20 cellular contexts compared by ENCODE assay signal in genomic region chr9:83327323-83327722, GRCh38.
DNase-seq lines count a peak whose midpoint lies in the region; ATAC-seq, FAIRE-seq and TF ChIP-seq lines count a peak whose summit lies in the region.
"Had no signal": no experiment of that assay in that cellular context is flagged by ENCODE, and none has a peak within 500 bp of the region (broad histone marks: within the 10 kb centered on the region; RNA-seq: fewer than 3 reads in every experiment).

No MANE protein-coding gene starts in this region.

- H3K9ac ChIP-seq in SK-N-SH: no peak overlapping the region

- TF ChIP-seq EP300 in SK-N-SH (IDR thresholded peaks at IDR 0.05; ENCODE audit: borderline replicate concordance in 1 of 2, low read depth in 1 of 2, low read length in 1 of 2): no peak

- peaks cover 4% of the 10 kb centered on the region for H3K9me3 Mint-ChIP-seq in activated CD4-positive, alpha-beta T cell treated with anti-CD3 and anti-CD28 coated beads, Interleukin-2, amount 10 ng/mL, durations not matched to agents 24 days and 14 days
- peaks cover 5% of the 10 kb centered on the region for H3K9me3 Mint-ChIP-seq in CD4-positive, alpha-beta T cell
- H3K9me3 Mint-ChIP-seq: brain had no signal

- no peak overlapping the region for H3K4me3 Mint-ChIP-seq in activated CD4-positive, alpha-beta T cell treated with anti-CD3 and anti-CD28 coated beads, Interleukin-2, amount 10 ng/mL, durations not matched to agents 24 days and 14 days
- no peak overlapping the region for H3K4me3 Mint-ChIP-seq in CD4-positive, alpha-beta T cell
- H3K4me3 Mint-ChIP-seq: brain; CD4-positive, CD25-positive, alpha-beta regulatory T cell; stimulated activated naive CD8-positive, alpha-beta T cell treated with anti-CD3 and anti-CD28 coated beads, Interleukin-15, Interleukin-2, amounts not matched to agents 100 ng/mL and 50 ng/mL, for 24 hours had no signal

- no peaks in the 10 kb centered on the region for H3K79me2 ChIP-seq in SK-N-SH (ENCODE audit: insufficient read depth)

- H2AFZ ChIP-seq in SK-N-SH (ENCODE audit: low read depth): no peak overlapping the region

- no peak for FAIRE-seq in urothelium cell line (lab: Jason Lieb, UNC)
- FAIRE-seq: small intestine had no signal

- peak overlapping the region; percentile 53 to 96; a peak in 3 of 4 replicates for H3K27ac ChIP-seq in SK-N-SH (ENCODE audit: low read depth in 2 of 2, low read length in 1 of 2)
- peak overlapping the region; percentile 17 for H3K27ac ChIP-seq in left ventricle myocardium inferior (replicated peaks)
- no peak overlapping the region for H3K27ac ChIP-seq in caudate nucleus (ENCODE audit: low read depth, low read length)
- H3K27ac ChIP-seq in CD4-positive, alpha-beta T cell (ENCODE audit: low read depth, low read length): no peak overlapping the region
- H3K27ac ChIP-seq: VCaP had no signal

- H3K9me3 ChIP-seq in SK-N-SH (no peaks in the 10 kb centered on the region), left ventricle myocardium inferior (replicated peaks) (peaks cover 4% of the 10 kb centered on the region)
- H3K9me3 ChIP-seq in CD4-positive, alpha-beta T cell (ENCODE audit: control insufficient read depth, low read length): no peaks in the 10 kb centered on the region

- H3K27ac Mint-ChIP-seq in activated CD4-positive, alpha-beta T cell treated with anti-CD3 and anti-CD28 coated beads, Interleukin-2, amount 10 ng/mL, durations not matched to agents 24 days and 14 days: no peak overlapping the region
- H3K27ac Mint-ChIP-seq in CD4-positive, alpha-beta T cell: no peak overlapping the region
- H3K27ac Mint-ChIP-seq: CD4-positive, CD25-positive, alpha-beta regulatory T cell; stimulated activated naive CD8-positive, alpha-beta T cell treated with anti-CD3 and anti-CD28 coated beads, Interleukin-15, Interleukin-2, amounts not matched to agents 100 ng/mL and 50 ng/mL, for 24 hours had no signal

- peak overlapping the region; percentile 47; the same call in 1 of the 2 replicates for H3K4me2 ChIP-seq in SK-N-SH

- DNase-seq in GM03348 (ENCODE audit: low spot score) (peak; percentile 38), SK-N-SH (peak; percentile 55), left ventricle myocardium inferior (no peak), skeletal muscle cell (ENCODE audit: low read depth) (peak; percentile 19), caudate nucleus (lab: John Stamatoyannopoulos, UW) (no peak), urothelium cell line (ENCODE audit: low spot score) (no peak)
- no peak for DNase-seq in activated CD4-positive, alpha-beta T cell treated with anti-CD3 and anti-CD28 coated beads, Interleukin-2, amount 10 ng/mL, durations not matched to agents 24 days and 14 days
- no peak for DNase-seq in CD4-positive, alpha-beta T cell
- DNase-seq: activated gamma-delta T cell; CD4-positive, CD25-positive, alpha-beta regulatory T cell; effector CD4-positive, alpha-beta T cell; Kasumi-1; midbrain; NCI-H1694; NCI-H510A treated with DMSO at 0.1 percent for 48 hours; nucleus accumbens; small intestine had no signal

- no peak for ATAC-seq in CD4-positive, alpha-beta T cell (ENCODE audit: poor library complexity)

- CTCF ChIA-PET in SK-N-SH (lab: Yijun Ruan, JAX): interaction anchor here (0.9 to 5.7 kb wide), 13 partner anchors 15 to 594 kb away, joined by 3 to 32 read pairs (median 3); partner anchors contain the start of genes FRMD3 and KIF27
- CTCF ChIA-PET in CD4-positive, alpha-beta T cell (lab: Charles Lee): no interaction called here

- H4K20me1 ChIP-seq in SK-N-SH (ENCODE audit: insufficient read depth): no peaks in the 10 kb centered on the region

- H3K36me3 ChIP-seq in SK-N-SH (replicated peaks in 1 of 2; ENCODE audit: control insufficient read depth in 1 of 2, insufficient read depth in 2 of 2, low read length in 1 of 2): peaks cover 0 to 12% of the 10 kb centered on the region in 2 experiments
- H3K36me3 ChIP-seq in left ventricle myocardium inferior: peaks cover 5% of the 10 kb centered on the region

- no peaks in the 10 kb centered on the region for H3K9me2 ChIP-seq in SK-N-SH

- no peaks in the 10 kb centered on the region for H3K36me3 Mint-ChIP-seq in activated CD4-positive, alpha-beta T cell treated with anti-CD3 and anti-CD28 coated beads, Interleukin-2, amount 10 ng/mL, durations not matched to agents 24 days and 14 days (ENCODE audit: low read depth)
- no peaks in the 10 kb centered on the region for H3K36me3 Mint-ChIP-seq in CD4-positive, alpha-beta T cell (ENCODE audit: low read depth)
- H3K36me3 Mint-ChIP-seq: brain; CD4-positive, CD25-positive, alpha-beta regulatory T cell had no signal

- intact Hi-C loops in left ventricle myocardium inferior (cut with micrococcal nuclease): no loop called here
- intact Hi-C loops in activated CD4-positive, alpha-beta T cell treated with anti-CD3 and anti-CD28 coated beads, Interleukin-2, amount 10 ng/mL, durations not matched to agents 24 days and 14 days (cut with micrococcal nuclease): no loop called here
- intact Hi-C loops in CD4-positive, alpha-beta T cell (cut with DNase I, micrococcal nuclease): no loop called here

- WGBS in SK-N-SH (ENCODE audit: low lambda C conversion rate): 32% methylated on average over 3 of the region's 3 CpGs

- TF ChIP-seq RAD21 in SK-N-SH (IDR thresholded peaks at IDR 0.05; ENCODE audit: low read length): 0 out of 2 replicates have a peak, but pooled peaks have one; percentile 19

- no peaks in the 10 kb centered on the region for H3K27me3 ChIP-seq in SK-N-SH (ENCODE audit: insufficient read depth)
- H3K27me3 ChIP-seq in left ventricle myocardium inferior (ENCODE audit: low read depth): no peaks in the 10 kb centered on the region
- H3K27me3 ChIP-seq in CD4-positive, alpha-beta T cell (ENCODE audit: control insufficient read depth, insufficient read depth, low read length): no peaks in the 10 kb centered on the region

- TF ChIP-seq CTCF in SK-N-SH (IDR thresholded peaks at IDR 0.05) (no peak), left ventricle myocardium inferior (IDR thresholded peaks at IDR 0.05; ENCODE audit: borderline replicate concordance) (no peak)
- no peak for TF ChIP-seq CTCF in CD4-positive, alpha-beta T cell (IDR thresholded peaks at IDR 0.05)

- H3K4me1 Mint-ChIP-seq in activated CD4-positive, alpha-beta T cell treated with anti-CD3 and anti-CD28 coated beads, Interleukin-2, amount 10 ng/mL, durations not matched to agents 24 days and 14 days: no peaks in the 10 kb centered on the region
- no peaks in the 10 kb centered on the region for H3K4me1 Mint-ChIP-seq in CD4-positive, alpha-beta T cell (ENCODE audit: low read depth)
- H3K4me1 Mint-ChIP-seq: CD4-positive, CD25-positive, alpha-beta regulatory T cell had no signal

- H3K4me3 ChIP-seq in SK-N-SH (ENCODE audit: low read depth in 2 of 2, low read length in 1 of 2) (no peak overlapping the region; a peak in 2 of 4 replicates), left ventricle myocardium inferior (no peak overlapping the region), skeletal muscle cell (ENCODE audit: low read depth, low read length) (no peak overlapping the region)

- H3K27me3 Mint-ChIP-seq in activated CD4-positive, alpha-beta T cell treated with anti-CD3 and anti-CD28 coated beads, Interleukin-2, amount 10 ng/mL, durations not matched to agents 24 days and 14 days: no peaks in the 10 kb centered on the region
- no peaks in the 10 kb centered on the region for H3K27me3 Mint-ChIP-seq in CD4-positive, alpha-beta T cell
- H3K27me3 Mint-ChIP-seq: brain; CD4-positive, CD25-positive, alpha-beta regulatory T cell; stimulated activated naive CD8-positive, alpha-beta T cell treated with anti-CD3 and anti-CD28 coated beads, Interleukin-15, Interleukin-2, amounts not matched to agents 100 ng/mL and 50 ng/mL, for 24 hours had no signal

- POLR2A ChIA-PET in SK-N-SH (lab: Yijun Ruan, JAX): interaction anchor here (0.7 to 1.7 kb wide), 5 partner anchors 22 to 296 kb away, joined by 3 to 9 read pairs (median 4); partner anchors contain the start of gene IDNK
- POLR2A ChIA-PET in CD4-positive, alpha-beta T cell (lab: Charles Lee): no interaction called here

- H3K4me1 ChIP-seq in SK-N-SH (ENCODE audit: control insufficient read depth in 1 of 2, insufficient read depth in 2 of 2, low read depth in 1 of 2, low read length in 1 of 2) (peaks cover 6 to 19% of the 10 kb centered on the region in 2 experiments; a peak in 3 of 4 replicates), left ventricle myocardium inferior (peaks cover 13% of the 10 kb centered on the region)

- no peaks in the 10 kb centered on the region for H3F3A ChIP-seq in SK-N-SH (replicated peaks; ENCODE audit: insufficient read depth)

TF ChIP-seq in SK-N-SH, 30 proteins besides CTCF, POLR2A, EP300 and RAD21:
- TF ChIP-seq TCF12 (IDR thresholded peaks at IDR 0.05) (no peak), JUND (IDR thresholded peaks at IDR 0.05) (no peak), FOSL2 (IDR thresholded peaks at IDR 0.05; ENCODE audit: borderline replicate concordance, low read depth) (no peak), USF1 (IDR thresholded peaks at IDR 0.05; ENCODE audit: borderline replicate concordance, low read depth) (no peak), FOXM1 (IDR thresholded peaks at IDR 0.05; ENCODE audit: low read depth) (no peak), GATA2 (CRISPR knock-in tag; IDR thresholded peaks at IDR 0.05) (no peak), USF2 (IDR thresholded peaks at IDR 0.05; ENCODE audit: borderline replicate concordance, low read depth, low read length) (no peak)

Comparison
In these comparisons a context has a peak if more than half of its experiments do, and no peak if none do; other contexts are left out.
1. DNase-seq: peak in GM03348 (single experiment), SK-N-SH (single experiment) and skeletal muscle cell (single experiment); none in left ventricle myocardium inferior (single experiment), activated CD4-positive, alpha-beta T cell treated with anti-CD3 and anti-CD28 coated beads, Interleukin-2, amount 10 ng/mL, durations not matched to agents 24 days and 14 days (single experiment), caudate nucleus (0 of 61), urothelium cell line (single experiment) and CD4-positive, alpha-beta T cell (0 of 10).
2. H3K27ac ChIP-seq: peak in SK-N-SH (2 of 2) and left ventricle myocardium inferior (single experiment); none in caudate nucleus (single experiment) and CD4-positive, alpha-beta T cell (single experiment).